Comparison of ENCODE assay signal across 16 cellular contexts in the genomic region with DNA sequence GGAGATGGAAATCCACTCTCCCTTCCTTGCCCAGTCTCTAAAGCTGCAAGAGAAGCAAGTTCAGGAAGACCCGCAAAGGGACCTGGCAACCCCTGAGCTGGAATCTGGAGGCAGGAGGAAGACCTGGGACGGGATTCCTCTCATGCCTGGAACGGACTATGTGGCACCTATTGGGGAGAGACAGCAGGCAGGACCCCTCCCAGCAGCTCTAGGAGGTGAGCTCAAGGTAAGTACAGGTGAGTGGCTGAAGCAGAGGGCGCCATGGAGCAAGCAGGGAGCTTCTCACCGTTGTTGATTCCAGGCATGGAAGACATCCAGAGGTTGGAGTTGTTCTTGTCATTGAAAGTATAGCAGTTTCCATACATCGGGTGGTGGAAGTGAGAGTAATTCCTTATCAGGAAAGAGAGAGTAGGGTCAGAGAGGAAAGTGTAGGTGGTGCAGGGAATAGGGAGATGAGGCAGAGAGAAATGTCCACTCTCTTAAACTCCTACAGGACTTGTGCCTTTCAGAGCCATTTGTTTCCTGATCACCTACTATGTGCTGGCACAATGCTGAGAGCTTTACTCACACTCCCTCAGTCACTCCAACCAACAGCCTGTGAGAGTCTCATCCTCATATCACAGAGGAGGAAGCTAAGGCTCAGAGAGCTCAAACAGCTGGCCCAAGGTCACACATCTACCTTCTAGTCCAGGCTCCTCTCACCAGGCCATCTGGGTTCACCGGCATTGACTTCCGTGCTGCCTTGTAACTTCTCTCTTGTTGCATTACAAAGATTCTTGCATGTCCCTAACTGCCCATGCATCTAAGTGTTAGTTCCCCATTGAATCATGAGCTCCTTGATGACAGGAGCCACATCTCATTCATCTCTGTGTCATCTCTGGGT. TPM values are rescaled to one million over a fixed set of nuclear protein-coding genes. Genes with fewer than 3 reads are reported as not detected.
DNase-seq lines count a peak whose midpoint lies in the region; ATAC-seq and TF ChIP-seq lines count a peak whose summit lies in the region.
"Had no signal": no experiment of that assay in that cellular context is flagged by ENCODE, and none has a peak within 500 bp of the region (broad histone marks: within the 10 kb centered on the region; RNA-seq: fewer than 3 reads in every experiment).

No MANE protein-coding gene starts in this region.

- no peak overlapping the region for H3K27ac ChIP-seq in BLaER1
- peak overlapping the region; percentile 35 for H3K27ac ChIP-seq in HL-60 (replicated peaks)
- peak overlapping the region; percentile 41 for H3K27ac ChIP-seq in OCI-LY7 (ENCODE audit: low read depth, low read length, poor library complexity, severe bottlenecking)
- no peak overlapping the region for H3K27ac ChIP-seq in foreskin keratinocyte
- H3K27ac ChIP-seq: epithelial cell of prostate, ovary had no signal

- CTCF ChIA-PET in OCI-LY7 (lab: Charles Lee; ENCODE audit: unreplicated experiment): interaction anchor here (0.6 to 1.9 kb wide), 7 partner anchors 10 to 115 kb away, joined by 3 to 18 read pairs (median 5); no protein-coding TSS in a partner anchor

- H3K9me2 ChIP-seq in OCI-LY7 (ENCODE audit: insufficient read depth, low read length): no peaks in the 10 kb centered on the region

- intact Hi-C loops in OCI-LY7 (cut with micrococcal nuclease; ENCODE audit: unreplicated experiment): loop anchor here (2.0 kb wide), 1 partner anchor 145 kb away; no protein-coding TSS in a partner anchor

- POLR2A ChIA-PET in OCI-LY7 (lab: Charles Lee): interaction anchor here (0.6 to 8.3 kb wide), 11 partner anchors 9 to 675 kb away, joined by 3 to 55 read pairs (median 5); partner anchors contain the start of genes SCNN1A and TNFRSF1A

- H3K79me2 ChIP-seq in OCI-LY7 (ENCODE audit: insufficient read depth, low read depth, low read length): no peaks in the 10 kb centered on the region

- no peak for TF ChIP-seq CTCF in HL-60 (IDR thresholded peaks at IDR 0.05; ENCODE audit: insufficient read depth, low read length)
- peak; percentile 53 for TF ChIP-seq CTCF in OCI-LY7 (conservative IDR thresholded peaks at IDR 0.05; ENCODE audit: low read length)
- peak; percentile 51 for TF ChIP-seq CTCF in foreskin keratinocyte (conservative IDR thresholded peaks at IDR 0.05)

- no peak overlapping the region for H3K4me3 ChIP-seq in BLaER1
- no peak overlapping the region for H3K4me3 ChIP-seq in HL-60 (replicated peaks; ENCODE audit: insufficient read depth, low read length)
- H3K4me3 ChIP-seq in OCI-LY7 (ENCODE audit: low read depth, low read length, poor library complexity, severe bottlenecking): no peak overlapping the region
- H3K4me3 ChIP-seq: ovary, Peyer's patch had no signal

- no peak overlapping the region for H3K9ac ChIP-seq in BLaER1

- H3K4me1 ChIP-seq in BLaER1 (peaks cover 78% of the 10 kb centered on the region), OCI-LY7 (ENCODE audit: insufficient read depth, low read length, poor library complexity, severe bottlenecking) (peaks cover 65% of the 10 kb centered on the region), foreskin keratinocyte (no peaks in the 10 kb centered on the region)

- H4K20me1 ChIP-seq in BLaER1 (no peaks in the 10 kb centered on the region), OCI-LY7 (ENCODE audit: insufficient read depth, low read length) (no peaks in the 10 kb centered on the region)

- H3K4me2 ChIP-seq in BLaER1 (peak overlapping the region; percentile 21), OCI-LY7 (ENCODE audit: low read length) (peak overlapping the region; percentile 24)

- DNase-seq in HL-60 (ENCODE audit: low read depth in 1 of 2, low spot score in 1 of 2) (peak in 1 of 2 experiments; percentile 91), OCI-LY7 (ENCODE audit: low spot score) (peak; percentile 81), foreskin keratinocyte (no peak), SW480 (ENCODE audit: low spot score) (no peak)
- DNase-seq in activated CD8-positive, alpha-beta memory T cell treated with anti-CD3 and anti-CD28 coated beads for 24 hours: no peak
- DNase-seq: activated CD8-positive, alpha-beta memory T cell treated with anti-CD3 and anti-CD28 coated beads, Interleukin-2, amount 50 U/mL, for 48 hours; cerebellar nuclear complex; DMS79; NCI-H1048; ovary; Peyer's patch; T-helper 1 cell had no signal

- ATAC-seq in foreskin keratinocyte (no peak), HG03342 (IDR thresholded peaks at IDR 0.05; ENCODE audit: unreplicated experiment) (no peak), HG03521 (IDR thresholded peaks at IDR 0.05; ENCODE audit: unreplicated experiment) (no peak)

- H3K9me3 ChIP-seq in BLaER1 (no peaks in the 10 kb centered on the region), OCI-LY7 (ENCODE audit: low read length) (no peaks in the 10 kb centered on the region)
- H3K9me3 ChIP-seq: ovary, Peyer's patch had no signal

- H3K36me3 ChIP-seq in BLaER1: no peaks in the 10 kb centered on the region
- H3K36me3 ChIP-seq in OCI-LY7 (ENCODE audit: insufficient read depth, low read length): no peaks in the 10 kb centered on the region
- H3K36me3 ChIP-seq: ovary, Peyer's patch had no signal

- H3K27me3 ChIP-seq in BLaER1 (no peaks in the 10 kb centered on the region), HL-60 (ENCODE audit: insufficient read depth, poor library complexity, severe bottlenecking) (no peaks in the 10 kb centered on the region), foreskin keratinocyte (no peaks in the 10 kb centered on the region)
- H3K27me3 ChIP-seq: ovary, Peyer's patch had no signal

- H2AFZ ChIP-seq in OCI-LY7 (ENCODE audit: low read length): peak overlapping the region; percentile 3; the same call in 1 of the 2 replicates

- no TSS peak for BruUV-seq in OCI-LY7 (replicated peaks; lab: Mats Ljungman, UMichigan)

RNA-seq across cellular contexts. Expression of gene TNFRSF1A, which starts 13.9 kb away (rescaled TPM):
- total RNA-seq in OCI-LY7 (2014; rRNA removed; shearing (Covaris generic)): 23.4 and 37.3 TPM in 2 replicates
- 50.9 and 55.7 TPM in 2 replicates for total RNA-seq in OCI-LY7 (2022)
- 125 and 135 TPM in 2 replicates for total RNA-seq in foreskin keratinocyte
- polyA plus RNA-seq in foreskin keratinocyte: 113 TPM in 2 replicates

RNA-seq across cellular contexts. Expression of gene SCNN1A, which starts 19.6 kb away (rescaled TPM):
- total RNA-seq in OCI-LY7 (2014; rRNA removed; shearing (Covaris generic)): 0.35 and 0.51 TPM in 2 replicates
- total RNA-seq in OCI-LY7 (2022): 1.0 and 1.3 TPM in 2 replicates
- 1.1 and 3.2 TPM in 2 replicates for total RNA-seq in foreskin keratinocyte
- polyA plus RNA-seq in foreskin keratinocyte: 1.2 and 3.2 TPM in 2 replicates

RNA-seq across cellular contexts. Expression of gene LTBR, which starts 28.2 kb away (rescaled TPM):
- not detected in 2 replicates for total RNA-seq in OCI-LY7 (2014; rRNA removed; shearing (Covaris generic))
- total RNA-seq in OCI-LY7 (2022): not detected in 2 replicates
- 112 and 121 TPM in 2 replicates for total RNA-seq in foreskin keratinocyte
- 119 and 138 TPM in 2 replicates for polyA plus RNA-seq in foreskin keratinocyte

RNA-seq across cellular contexts. Expression of gene PLEKHG6, which starts 45.2 kb away (rescaled TPM):
- not detected in 2 replicates for total RNA-seq in OCI-LY7 (2014; rRNA removed; shearing (Covaris generic))
- not detected in 2 replicates for total RNA-seq in OCI-LY7 (2022)
- 3.3 and 4.5 TPM in 2 replicates for total RNA-seq in foreskin keratinocyte
- polyA plus RNA-seq in foreskin keratinocyte: 3.5 and 3.6 TPM in 2 replicates

Comparison
In these comparisons a context has a peak if more than half of its experiments do, and no peak if none do; other contexts are left out.
1. H3K27ac ChIP-seq: peak in HL-60 (single experiment) and OCI-LY7 (single experiment); none in BLaER1 (single experiment) and foreskin keratinocyte (single experiment).
2. RNA of gene LTBR, which starts 28.2 kb away (total RNA-seq): 112 to 121 TPM in foreskin keratinocyte; not detected in OCI-LY7; every median in the first group is over 10 times any median in the second.